32 cellular contexts compared by ENCODE assay signal in the genomic region with DNA sequence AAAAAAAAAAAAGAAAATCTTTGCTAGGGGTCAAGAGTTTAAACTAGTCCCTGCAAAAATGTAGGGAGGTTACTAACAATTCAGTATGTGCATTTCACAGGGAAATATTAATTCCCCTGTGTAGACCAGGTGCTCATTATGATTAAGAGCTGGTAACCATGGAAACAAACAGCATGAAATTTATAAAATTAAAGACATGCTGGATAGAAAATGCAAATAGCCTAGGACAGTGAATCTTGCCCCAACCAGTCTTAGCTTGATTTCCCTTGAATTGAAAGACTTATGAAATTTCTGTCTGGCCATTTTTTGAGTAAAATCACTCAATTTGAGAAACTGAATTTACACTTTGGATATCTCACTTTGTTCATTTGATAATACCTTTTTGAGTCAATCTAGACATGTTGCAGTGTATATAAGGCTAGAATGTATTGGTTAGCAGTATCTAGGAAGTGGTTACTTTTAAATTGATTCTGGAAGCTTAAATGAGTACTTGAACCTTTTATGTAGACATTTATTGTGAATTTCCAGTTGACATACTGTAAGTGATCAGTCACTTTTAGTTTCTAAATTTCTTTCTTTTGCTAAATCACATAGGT. TPM values are rescaled to one million over a fixed set of nuclear protein-coding genes. Genes with fewer than 3 reads are reported as not detected.
A peak's percentile ranks its signal among the peaks of the same experiment; 100 is the strongest.
DNase-seq lines count a peak whose midpoint lies in the region; ATAC-seq and TF ChIP-seq lines count a peak whose summit lies in the region.
"Had no signal": no experiment of that assay in that cellular context is flagged by ENCODE, and none has a peak within 500 bp of the region (broad histone marks: within the 10 kb centered on the region; RNA-seq: fewer than 3 reads in every experiment).

No MANE protein-coding gene starts in this region.

- H3K4me1 ChIP-seq in GM23248 (ENCODE audit: insufficient read depth) (0 out of 2 replicates have a peak, but pooled peaks cover 3% of the 10 kb centered on the region), OCI-LY7 (ENCODE audit: insufficient read depth, low read length, poor library complexity, severe bottlenecking) (peaks cover 35% of the 10 kb centered on the region), endodermal cell (ENCODE audit: control insufficient read depth, insufficient read depth, low read length) (no peaks in the 10 kb centered on the region)
- H3K4me1 ChIP-seq: colonic mucosa, HAP-1, SJCRH30 had no signal

- no peaks in the 10 kb centered on the region for H3F3A ChIP-seq in GM23248 (ENCODE audit: insufficient read depth)

- H3K27me3 Mint-ChIP-seq in neural crest cell (ENCODE audit: low read depth) (no peaks in the 10 kb centered on the region), endodermal cell (ENCODE audit: insufficient read depth) (peaks cover 25% of the 10 kb centered on the region)
- H3K27me3 Mint-ChIP-seq: activated CD4-positive, alpha-beta T cell treated with anti-CD3 and anti-CD28 coated beads, Interleukin-2, amount 10 ng/mL, durations not matched to agents 24 days and 14 days had no signal

- CTCF ChIA-PET in OCI-LY7 (lab: Charles Lee; ENCODE audit: unreplicated experiment): no interaction called here

- no peak overlapping the region for H3K9ac ChIP-seq in GM23248
- H3K9ac ChIP-seq in endodermal cell (ENCODE audit: extremely low read depth, low read length, poor library complexity, severe bottlenecking): no peak overlapping the region

- TF ChIP-seq CTCF in OCI-LY7 (conservative IDR thresholded peaks at IDR 0.05; ENCODE audit: low read length) (no peak), neural crest cell (conservative IDR thresholded peaks at IDR 0.05) (no peak), endodermal cell (conservative IDR thresholded peaks at IDR 0.05) (no peak)

- H2AFZ ChIP-seq in GM23248: peak overlapping the region; percentile 10; the same call in 1 of the 2 replicates
- peak overlapping the region; percentile 49; the same call in 1 of the 2 replicates for H2AFZ ChIP-seq in OCI-LY7 (ENCODE audit: low read length)

- peak overlapping the region; percentile 36 for H3K4me3 Mint-ChIP-seq in neural crest cell
- no peak overlapping the region for H3K4me3 Mint-ChIP-seq in endodermal cell
- H3K4me3 Mint-ChIP-seq: activated CD4-positive, alpha-beta T cell treated with anti-CD3 and anti-CD28 coated beads, Interleukin-2, amount 10 ng/mL, durations not matched to agents 24 days and 14 days; nephron had no signal

- no TSS peak for BruUV-seq in OCI-LY7 (replicated peaks; lab: Mats Ljungman, UMichigan)

- H3K27ac Mint-ChIP-seq in neural crest cell (ENCODE audit: unreplicated experiment): no peak overlapping the region
- no peak overlapping the region for H3K27ac Mint-ChIP-seq in endodermal cell
- H3K27ac Mint-ChIP-seq: activated CD4-positive, alpha-beta T cell treated with anti-CD3 and anti-CD28 coated beads, Interleukin-2, amount 10 ng/mL, durations not matched to agents 24 days and 14 days; nephron had no signal

- H3K9me3 Mint-ChIP-seq in neural crest cell: no peaks in the 10 kb centered on the region
- no peaks in the 10 kb centered on the region for H3K9me3 Mint-ChIP-seq in endodermal cell
- H3K9me3 Mint-ChIP-seq: nephron had no signal

- no peaks in the 10 kb centered on the region for H4K20me1 ChIP-seq in GM23248 (ENCODE audit: insufficient read depth)
- H4K20me1 ChIP-seq in OCI-LY7 (ENCODE audit: insufficient read depth, low read length): no peaks in the 10 kb centered on the region

- in situ Hi-C loops in GM23248 (cut with MboI): no loop called here

- H3K9me3 ChIP-seq in GM23248 (ENCODE audit: low read depth) (no peaks in the 10 kb centered on the region), OCI-LY7 (ENCODE audit: low read length) (no peaks in the 10 kb centered on the region), endodermal cell (ENCODE audit: control insufficient read depth, low read length) (no peaks in the 10 kb centered on the region)
- H3K9me3 ChIP-seq: ascending aorta, colonic mucosa, HAP-1, mucosa of descending colon, ovary, SJCRH30, upper lobe of right lung had no signal

- H3K36me3 ChIP-seq in GM23248 (ENCODE audit: low read depth) (no peaks in the 10 kb centered on the region), OCI-LY7 (ENCODE audit: insufficient read depth, low read length) (no peaks in the 10 kb centered on the region), endodermal cell (ENCODE audit: control insufficient read depth, insufficient read depth, low read length) (no peaks in the 10 kb centered on the region)
- H3K36me3 ChIP-seq: ascending aorta, cardiac muscle cell, colonic mucosa, ovary, SJCRH30, upper lobe of right lung had no signal

- H3K27ac ChIP-seq in GM23248: no peak overlapping the region
- no peak overlapping the region for H3K27ac ChIP-seq in OCI-LY7 (ENCODE audit: low read depth, low read length, poor library complexity, severe bottlenecking)
- H3K27ac ChIP-seq in endodermal cell (ENCODE audit: low read depth, low read length): no peak overlapping the region
- H3K27ac ChIP-seq: ascending aorta, cardiac muscle cell, colonic mucosa, epithelial cell of prostate, ovary, SJCRH30, upper lobe of right lung had no signal

- POLR2A ChIA-PET in OCI-LY7 (lab: Charles Lee): interaction anchor here (0.6 to 4.3 kb wide), 5 partner anchors 7 to 20 kb away, joined by 3 to 47 read pairs (median 4); no protein-coding TSS in a partner anchor

- no peak for ATAC-seq in GM21786 (IDR thresholded peaks at IDR 0.05; ENCODE audit: unreplicated experiment)
- ATAC-seq: left cardiac atrium, mucosa of descending colon, upper lobe of right lung had no signal

- DNase-seq in NCI-H748 (lab: John Stamatoyannopoulos, UW; ENCODE audit: unreplicated experiment) (peak; percentile 5), NCI-H748 treated with DMSO at 0.1 percent for 48 hours (lab: John Stamatoyannopoulos, UW) (no peak), GM23248 (no peak), OCI-LY7 (ENCODE audit: low spot score) (no peak), neural crest cell (ENCODE audit: low read depth, low spot score) (no peak), endodermal cell (no peak), KG1 (lab: John Stamatoyannopoulos, UW) (no peak)
- DNase-seq: activated CD4-positive, alpha-beta T cell treated with anti-CD3 and anti-CD28 coated beads, Interleukin-2, amount 10 ng/mL, durations not matched to agents 24 days and 14 days; activated gamma-delta T cell; CD4-positive, CD25-positive, alpha-beta regulatory T cell; colonic mucosa; effector CD8-positive, alpha-beta T cell; EL; Kasumi-1; left cardiac atrium; mucosa of descending colon; NCI-H1417 treated with DMSO at 0.1 percent for 48 hours; NCI-H2081; NCI-H345; ovary; RPMI8226; SJCRH30; stimulated activated CD4-positive, alpha-beta T cell treated with anti-CD3 and anti-CD28 coated beads, Interleukin-15, amount 100 ng/mL, for 24 hours; stimulated activated naive CD4-positive, alpha-beta T cell; upper lobe of right lung had no signal

- H3K27me3 ChIP-seq in GM23248 (replicated peaks; ENCODE audit: insufficient read depth) (no peaks in the 10 kb centered on the region), endodermal cell (ENCODE audit: control insufficient read depth, insufficient read depth, low read length, poor library complexity, severe bottlenecking) (peaks cover 35% of the 10 kb centered on the region)
- H3K27me3 ChIP-seq: ascending aorta, cardiac muscle cell, colonic mucosa, ovary, SJCRH30, upper lobe of right lung had no signal

- H3K4me1 Mint-ChIP-seq in neural crest cell (peaks cover 13% of the 10 kb centered on the region), endodermal cell (peaks cover 3% of the 10 kb centered on the region)

- no peak overlapping the region for H3K4me3 ChIP-seq in GM23248
- no peak overlapping the region for H3K4me3 ChIP-seq in OCI-LY7 (ENCODE audit: low read depth, low read length, poor library complexity, severe bottlenecking)
- no peak overlapping the region for H3K4me3 ChIP-seq in endodermal cell (ENCODE audit: low read length)
- H3K4me3 ChIP-seq: ascending aorta, cardiac muscle cell, colonic mucosa, HAP-1, lung, mucosa of descending colon, ovary, SJCRH30, upper lobe of right lung had no signal

- 0 out of 2 replicates have a peak, but pooled peaks cover 2% of the 10 kb centered on the region for H3K79me2 ChIP-seq in GM23248 (ENCODE audit: insufficient read depth)
- H3K79me2 ChIP-seq in OCI-LY7 (ENCODE audit: insufficient read depth, low read depth, low read length): no peaks in the 10 kb centered on the region

- no peak overlapping the region for H3K4me2 ChIP-seq in GM23248 (ENCODE audit: unreplicated experiment)
- no peak overlapping the region for H3K4me2 ChIP-seq in OCI-LY7 (ENCODE audit: low read length)

- H3K36me3 Mint-ChIP-seq in neural crest cell (ENCODE audit: low read depth) (peaks cover under 1% of the 10 kb centered on the region), endodermal cell (ENCODE audit: low read depth) (no peaks in the 10 kb centered on the region)

- intact Hi-C loops in OCI-LY7 (cut with micrococcal nuclease; ENCODE audit: unreplicated experiment): no loop called here

- H3K9me2 ChIP-seq in GM23248 (ENCODE audit: insufficient read depth) (no peaks in the 10 kb centered on the region), OCI-LY7 (ENCODE audit: insufficient read depth, low read length) (no peaks in the 10 kb centered on the region)

RNA-seq across cellular contexts. Expression of a gene that starts 4.4 kb away (rescaled TPM):
- 60.3 and 63.9 TPM in 2 replicates for total RNA-seq in GM23248 (2014; rRNA removed; shearing (Covaris generic))
- polyA plus RNA-seq in GM23248 (2016; fragmentation: Nextera tagmentation; extraction: Ambion mirVana): 99.7 and 106 TPM in 2 replicates
- total RNA-seq in OCI-LY7 (2014; rRNA removed; shearing (Covaris generic)): 45.5 and 55.1 TPM in 2 replicates
- total RNA-seq in OCI-LY7 (2022) (43.3 and 48.7 TPM in 2 replicates), neural crest cell (38.7 and 39.8 TPM in 2 replicates), endodermal cell (10 to 100 TPM; 36.2 to 45.8 TPM)
- polyA plus RNA-seq in endodermal cell (2013, experiment 1 of 2): 53.4 TPM
- polyA plus RNA-seq in endodermal cell (2013, experiment 2 of 2): 48.9 TPM

RNA-seq across cellular contexts. Expression of a gene that starts 36.1 kb away (rescaled TPM):
- 5.1 and 7.2 TPM in 2 replicates for total RNA-seq in GM23248 (2014; rRNA removed; shearing (Covaris generic))
- 1.3 and 1.8 TPM in 2 replicates for polyA plus RNA-seq in GM23248 (2016; fragmentation: Nextera tagmentation; extraction: Ambion mirVana)
- total RNA-seq in OCI-LY7 (2014; rRNA removed; shearing (Covaris generic)): not detected in 2 replicates
- total RNA-seq in OCI-LY7 (2022): not detected in 2 replicates
- 1.6 and 2.5 TPM in 2 replicates for total RNA-seq in neural crest cell
- total RNA-seq in endodermal cell: under 1 TPM in 1 of 2 donors, not detected in 1; 0.13 TPM
- 2.1 TPM for polyA plus RNA-seq in endodermal cell (2013, experiment 1 of 2)
- polyA plus RNA-seq in endodermal cell (2013, experiment 2 of 2): 3.9 TPM
- total RNA-seq: activated CD4-positive, alpha-beta T cell treated with anti-CD3 and anti-CD28 coated beads, Interleukin-2, amount 10 ng/mL, durations not matched to agents 24 days and 14 days; ascending aorta; CD4-positive, CD25-positive, alpha-beta regulatory T cell had no signal
- polyA plus RNA-seq: cardiac muscle cell; CD4-positive, CD25-positive, alpha-beta regulatory T cell had no signal
